In the genomic region with DNA sequence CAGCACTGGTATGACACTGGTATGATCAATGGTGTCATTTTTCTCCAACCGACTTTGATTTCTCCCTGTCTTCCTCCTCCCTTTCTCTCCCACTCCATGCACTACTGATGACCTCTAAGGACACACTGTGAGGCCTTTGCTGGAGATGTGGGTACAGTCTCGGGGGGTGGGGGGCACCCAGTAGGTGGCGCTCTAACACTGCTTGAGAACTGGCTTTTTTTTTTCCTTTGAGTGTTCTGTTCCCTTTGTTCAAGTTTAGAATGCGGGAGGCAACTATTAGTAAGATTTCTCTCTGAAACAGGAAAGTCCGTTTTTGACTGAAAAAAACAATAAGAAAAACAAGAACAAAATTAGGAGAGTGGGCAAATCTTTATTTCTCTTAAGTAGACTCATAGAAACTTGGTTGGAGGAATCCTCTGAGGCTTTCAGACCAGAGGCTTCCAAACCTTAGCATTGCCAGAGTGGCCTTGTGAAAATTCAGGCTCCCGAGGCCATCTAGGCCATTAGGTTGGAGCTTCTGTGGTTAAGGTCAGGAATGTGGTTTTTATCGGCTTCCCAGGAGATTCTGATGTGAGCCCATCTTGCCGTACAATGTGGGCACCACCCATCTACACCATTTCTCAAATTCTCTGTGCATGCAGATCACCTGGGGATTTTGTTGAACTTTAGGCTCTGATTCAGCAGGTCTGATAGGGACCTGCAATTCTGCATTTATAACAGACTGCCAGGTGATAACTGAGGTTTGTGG, we compare ENCODE assay signal across 8 cellular contexts.
A peak's percentile ranks its signal among the peaks of the same experiment; 100 is the strongest.
DNase-seq lines count a peak whose midpoint lies in the region; ATAC-seq and TF ChIP-seq lines count a peak whose summit lies in the region.

No MANE protein-coding gene starts in this region.

- peaks cover 25% of the 10 kb centered on the region for H3K36me3 Mint-ChIP-seq in nephron (ENCODE audit: low read depth)

- H3K27me3 ChIP-seq in SU-DHL-6 (ENCODE audit: low read length), result no peaks in the 10 kb centered on the region

- no peak overlapping the region for H3K4me3 Mint-ChIP-seq in nephron

- DNase-seq in AG09309 (ENCODE audit: low read depth) (no peak), ecto neural progenitor cell (ENCODE audit: low spot score) (peak; percentile 69), NCI-H2107 treated with DMSO at 0.1 percent for 48 hours (lab: John Stamatoyannopoulos, UW; ENCODE audit: unreplicated experiment) (no peak), T1000 (lab: John Stamatoyannopoulos, UW) (no peak)

- no peaks in the 10 kb centered on the region for H3K27me3 Mint-ChIP-seq in nephron (ENCODE audit: low read depth)

- peak; percentile 90 for TF ChIP-seq CTCF in AG09309 (IDR thresholded peaks at IDR 0.05; ENCODE audit: control insufficient read depth, insufficient read depth, low read depth, low read length, missing control alignments)
- TF ChIP-seq CTCF in GM12873 (IDR thresholded peaks at IDR 0.05; ENCODE audit: insufficient read depth, low read depth, low read length, missing control alignments), result peak; percentile 83
- peak; percentile 92 for TF ChIP-seq CTCF in SU-DHL-6 (IDR thresholded peaks at IDR 0.05; ENCODE audit: insufficient read depth, low read length, poor library complexity, severe bottlenecking)
- TF ChIP-seq CTCF in nephron (IDR thresholded peaks at IDR 0.05; ENCODE audit: unreplicated experiment in 3 of 3), result peak; percentile 7 to 35 (median 24)

- H3K9ac ChIP-seq in SU-DHL-6 (ENCODE audit: low read length), result no peak overlapping the region

- peak; percentile 64 for ATAC-seq in HG03442 (IDR thresholded peaks at IDR 0.05; ENCODE audit: unreplicated experiment)

- no peaks in the 10 kb centered on the region for H4K20me1 ChIP-seq in SU-DHL-6 (ENCODE audit: low read depth, low read length)

- no peaks in the 10 kb centered on the region for H3K9me3 ChIP-seq in SU-DHL-6 (ENCODE audit: insufficient read depth, low read length)

- H3K4me3 ChIP-seq in AG09309 (ENCODE audit: control insufficient read depth, low read depth, low read length), result no peak overlapping the region
- H3K4me3 ChIP-seq in SU-DHL-6 (ENCODE audit: insufficient read depth, low read length, poor library complexity, severe bottlenecking), result no peak overlapping the region

- no peak overlapping the region for H3K27ac Mint-ChIP-seq in nephron

- H3K9me3 Mint-ChIP-seq in nephron, result peaks cover 4% of the 10 kb centered on the region

- H3F3A ChIP-seq in SU-DHL-6 (ENCODE audit: insufficient read depth), result no peaks in the 10 kb centered on the region

- no peaks in the 10 kb centered on the region for H3K36me3 ChIP-seq in SU-DHL-6 (ENCODE audit: low read length)

- no peak overlapping the region for H3K4me2 ChIP-seq in SU-DHL-6 (ENCODE audit: low read depth, low read length, poor library complexity, severe bottlenecking)

- H3K27ac ChIP-seq in SU-DHL-6 (ENCODE audit: low read depth, low read length), result no peak overlapping the region

- H3K9me2 ChIP-seq in SU-DHL-6 (replicated peaks; ENCODE audit: insufficient read depth, low read length), result no peaks in the 10 kb centered on the region

- H3K79me2 ChIP-seq in SU-DHL-6 (ENCODE audit: insufficient read depth, low read length), result 0 out of 2 replicates have a peak, but pooled peaks cover 4% of the 10 kb centered on the region

- H3K4me1 Mint-ChIP-seq in nephron, result no peaks in the 10 kb centered on the region

- H2AFZ ChIP-seq in SU-DHL-6 (ENCODE audit: low read depth, low read length, severe bottlenecking), result no peak overlapping the region

Comparison
In these comparisons a context has a peak if more than half of its experiments do, and no peak if none do; other contexts are left out.
1. CTCF ChIP-seq: peak in every context shown above with its lines; median percentile 92 in SU-DHL-6; 90 in AG09309; 83 in GM12873; 24 in nephron.